In genomic region chr3:114830652-114831051, GRCh38 we compare ENCODE assay signal across 18 cellular contexts.
"Had no signal": no experiment of that assay in that cellular context is flagged by ENCODE, and none has a peak within 500 bp of the region (broad histone marks: within the 10 kb centered on the region; RNA-seq: fewer than 3 reads in every experiment).

No MANE protein-coding gene starts in this region.

- H3K27me3 ChIP-seq: MG63, SJSA1 had no signal

- H3K4me1 ChIP-seq: SJSA1 had no signal

- DNase-seq: Karpas-422, KG1, MG63, NCI-H1092, NCI-H1105 treated with DMSO at 0.1 percent for 48 hours, NCI-H1417 treated with DMSO at 0.1 percent for 48 hours, NCI-H1694, NCI-H1930, NCI-H2107, NCI-H2227 treated with DMSO at 0.1 percent for 48 hours, NCI-H524, NCI-H526 treated with DMSO at 0.1 percent for 48 hours, NCI-H774, Right ventricle myocardium superior, RPMI8226, SIG-M5 had no signal

- H3K27ac ChIP-seq: SJSA1, SK-N-MC had no signal

- H3K9me3 ChIP-seq: MG63, SJSA1 had no signal

- H3K4me3 ChIP-seq: MG63, SJSA1, SK-N-MC had no signal

- H3K36me3 ChIP-seq: MG63, SJSA1 had no signal
